2 cellular contexts compared by ENCODE assay signal in genomic region chr4:141900841-141901240, GRCh38.
TF ChIP-seq lines count a peak whose summit lies in the region.

No MANE protein-coding gene starts in this region.

TF ChIP-seq in SK-N-SH, 30 proteins besides CTCF, POLR2A, EP300 and RAD21 (continued from another document):
- TF ChIP-seq PBX3 (IDR thresholded peaks at IDR 0.05): no peak
- no peak for TF ChIP-seq JUND (IDR thresholded peaks at IDR 0.05)
- no peak for TF ChIP-seq MAX (IDR thresholded peaks at IDR 0.05; ENCODE audit: low read depth)
- TF ChIP-seq RFX5 (IDR thresholded peaks at IDR 0.05; ENCODE audit: low read length): no peak
- no peak for TF ChIP-seq RXRA (IDR thresholded peaks at IDR 0.05; ENCODE audit: borderline replicate concordance, low read depth)
- TF ChIP-seq NFIC (IDR thresholded peaks at IDR 0.05; ENCODE audit: borderline replicate concordance): no peak
- no peak for TF ChIP-seq FOSL2 (IDR thresholded peaks at IDR 0.05; ENCODE audit: borderline replicate concordance, low read depth)
- no peak for TF ChIP-seq IRF3 (IDR thresholded peaks at IDR 0.05; ENCODE audit: low read depth, low read length)
- no peak for TF ChIP-seq SMC3 (IDR thresholded peaks at IDR 0.05; ENCODE audit: low read depth, low read length)
- TF ChIP-seq GATA2 (CRISPR knock-in tag; IDR thresholded peaks at IDR 0.05): no peak
TF ChIP-seq in SK-N-SH: peak in this region for 0.

TF ChIP-seq in SK-N-SH treated with all-trans-retinoic acid at 6 μM for 48 hours, 23 proteins besides CTCF, POLR2A, EP300 and RAD21 (continued from another document):
- TF ChIP-seq BACH2 (CRISPR knock-in tag; IDR thresholded peaks at IDR 0.05; ENCODE audit: borderline replicate concordance) (no peak), CREB5 (CRISPR knock-in tag; IDR thresholded peaks at IDR 0.05; ENCODE audit: low read depth) (no peak), ISL1 (CRISPR knock-in tag; IDR thresholded peaks at IDR 0.05) (no peak), POU6F1 (CRISPR knock-in tag; IDR thresholded peaks at IDR 0.05; ENCODE audit: borderline replicate concordance, low read depth) (no peak), SNAI2 (CRISPR knock-in tag; IDR thresholded peaks at IDR 0.05) (no peak)
